10 cellular contexts compared by ENCODE assay signal in the genomic region with DNA sequence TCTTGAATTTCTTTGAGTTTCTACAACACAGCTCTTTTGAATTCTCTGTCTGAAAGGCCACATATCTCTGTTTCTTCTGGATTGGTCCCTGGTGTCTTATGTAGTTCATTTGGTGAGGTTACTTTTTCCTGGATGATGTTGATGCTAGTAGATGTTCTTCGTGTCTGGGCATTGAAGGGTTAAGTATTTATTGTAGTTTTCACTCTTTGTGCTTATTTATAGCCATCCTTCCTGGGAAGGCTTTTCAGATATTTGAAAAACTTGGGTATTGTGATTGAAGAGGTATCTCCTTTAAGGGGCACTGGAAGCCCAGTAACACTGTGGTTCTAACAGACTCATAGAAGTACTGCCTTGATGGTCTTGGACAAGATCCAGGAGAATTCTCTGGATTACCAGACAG.
"Had no signal": no experiment of that assay in that cellular context is flagged by ENCODE, and none has a peak within 500 bp of the region (broad histone marks: within the 10 kb centered on the region; RNA-seq: fewer than 3 reads in every experiment).

No MANE protein-coding gene starts in this region.

- H3K27ac Mint-ChIP-seq: HFFc6 had no signal

- H3K4me1 ChIP-seq: HAP-1 had no signal

- H3K4me3 Mint-ChIP-seq: H9, HFFc6 had no signal

- H3K27ac ChIP-seq: GM23248 had no signal

- FAIRE-seq: H1, H54 had no signal

- DNase-seq: GM23248, GOT3, H7, H9, HCEC 1CT, HFFc6 had no signal

- ATAC-seq: HCT116 had no signal

- H3K9ac ChIP-seq: GM23248 had no signal

- H3K4me3 ChIP-seq: GM23248, HAP-1 had no signal

- H2AFZ ChIP-seq: GM23248 had no signal

- H3K36me3 ChIP-seq: HAP-1 had no signal

- H3K9me3 ChIP-seq: HAP-1 had no signal
